17 cellular contexts compared by ENCODE assay signal in the genomic region with DNA sequence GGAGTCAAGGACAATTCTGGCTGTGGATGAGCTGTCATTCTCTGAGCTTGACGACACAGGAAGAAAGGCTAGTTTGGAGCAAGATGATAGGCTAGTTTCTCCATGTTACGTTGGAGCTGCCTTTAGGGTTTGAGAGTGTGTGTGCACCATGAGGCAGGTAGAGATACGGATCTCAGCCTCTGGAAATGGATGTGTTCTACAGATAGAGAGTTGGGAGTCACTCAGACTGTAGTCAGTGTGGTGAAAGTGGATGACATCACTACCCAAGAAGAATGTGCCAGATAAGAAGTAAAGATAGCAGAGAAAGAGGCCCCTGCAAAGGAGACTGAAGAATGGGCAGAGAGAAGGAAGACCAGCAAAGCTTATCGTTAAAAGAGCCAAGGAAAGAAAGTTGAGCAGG. TPM values are rescaled to one million over a fixed set of nuclear protein-coding genes. Genes with fewer than 3 reads are reported as not detected.
A peak's percentile ranks its signal among the peaks of the same experiment; 100 is the strongest.
DNase-seq lines count a peak whose midpoint lies in the region; ATAC-seq, FAIRE-seq and TF ChIP-seq lines count a peak whose summit lies in the region.
"Had no signal": no experiment of that assay in that cellular context is flagged by ENCODE, and none has a peak within 500 bp of the region (broad histone marks: within the 10 kb centered on the region; RNA-seq: fewer than 3 reads in every experiment).

No MANE protein-coding gene starts in this region.

- no peaks in the 10 kb centered on the region for H3K4me1 ChIP-seq in HepG2 (ENCODE audit: insufficient read depth, low read length)
- H3K4me1 ChIP-seq in right lobe of liver = no peaks in the 10 kb centered on the region

- CTCF ChIA-PET in HepG2 (lab: Yijun Ruan, JAX; ENCODE audit: low intra/inter-chr PET ratio, low total read pairs) = no interaction called here

- no peaks in the 10 kb centered on the region for H3K79me2 ChIP-seq in HepG2 (ENCODE audit: insufficient read depth, low read length)

- BruUV-seq in HepG2 (replicated peaks; lab: Mats Ljungman, UMichigan) = no TSS peak

- H3K9ac ChIP-seq in HepG2 (ENCODE audit: insufficient read depth, low read depth, low read length) = no peak overlapping the region

- H4K20me1 ChIP-seq in HepG2 (ENCODE audit: insufficient read depth, low read length) = no peaks in the 10 kb centered on the region

- H3K36me3 ChIP-seq in HepG2 (replicated peaks in 1 of 2; ENCODE audit: control insufficient read depth in 1 of 2, insufficient read depth in 2 of 2, low read length in 2 of 2) (no peaks in the 10 kb centered on the region), right lobe of liver (no peaks in the 10 kb centered on the region), MG63 (no peaks in the 10 kb centered on the region)

- no peak overlapping the region for H3K4me3 ChIP-seq in HepG2 (replicated peaks in 1 of 3; ENCODE audit: insufficient read depth in 1 of 3, low read depth in 2 of 3, low read length in 3 of 3)
- H3K4me3 ChIP-seq in right lobe of liver = no peak overlapping the region
- no peak overlapping the region for H3K4me3 ChIP-seq in MG63

- H3K27ac ChIP-seq in HepG2 (ENCODE audit: extremely low read length, insufficient read depth, low read length) (no peak overlapping the region), right lobe of liver (no peak overlapping the region)

- no peak overlapping the region for H3K4me3 Mint-ChIP-seq in activated T-helper 17 cell treated with anti-CD3 and anti-CD28 coated beads, Interleukin-2, amount 50 U/mL, for 72 hours
- H3K4me3 Mint-ChIP-seq: CD14-positive monocyte had no signal

- H3K27ac Mint-ChIP-seq in activated T-helper 17 cell treated with anti-CD3 and anti-CD28 coated beads, Interleukin-2, amount 50 U/mL, for 72 hours = no peak overlapping the region

- peaks cover 16% of the 10 kb centered on the region for H3K27me3 Mint-ChIP-seq in activated T-helper 17 cell treated with anti-CD3 and anti-CD28 coated beads, Interleukin-2, amount 50 U/mL, for 72 hours

- H3K4me1 Mint-ChIP-seq in activated T-helper 17 cell treated with anti-CD3 and anti-CD28 coated beads, Interleukin-2, amount 50 U/mL, for 72 hours = no peaks in the 10 kb centered on the region

- no peak for DNase-seq in HepG2 (ENCODE audit: low spot score)
- no peak for DNase-seq in right lobe of liver
- DNase-seq in amniotic epithelial cell (ENCODE audit: low read depth) = peak; percentile 83
- DNase-seq in iris pigment epithelial cell (ENCODE audit: low read depth) = peak; percentile 3
- no peak for DNase-seq in MG63
- DNase-seq: GDM1, NCI-H1092, NCI-H446 treated with DMSO at 0.1 percent for 48 hours, NCI-H774 had no signal

- no peak for TF ChIP-seq RAD21 in HepG2 (CRISPR knock-in tag; IDR thresholded peaks at IDR 0.05)

- in situ Hi-C loops in HepG2 (cut with HindIII; ENCODE audit: extremely low pct_ligation_motif_present, low pct_unique_long_range_greater_than_20kb) = no loop called here

- WGBS in HepG2 (ENCODE audit: low lambda C conversion rate) = 7% methylated on average over 4 of the region's 4 CpGs
- 76% methylated on average over 4 of the region's 4 CpGs for WGBS in right lobe of liver (ENCODE audit: insufficient coverage, low coverage, low lambda C conversion rate, missing lambda C conversion rate)

- H3K27me3 ChIP-seq in HepG2 (ENCODE audit: control insufficient read depth in 1 of 2, insufficient read depth in 2 of 2, low read length in 2 of 2) (no peaks in the 10 kb centered on the region), right lobe of liver (no peaks in the 10 kb centered on the region), MG63 (no peaks in the 10 kb centered on the region)

- no peak for TF ChIP-seq EP300 in HepG2 (IDR thresholded peaks at IDR 0.05; ENCODE audit: low read depth in 2 of 2, low read length in 2 of 2)
- no peak for TF ChIP-seq EP300 in HepG2 (CRISPR knock-in tag; IDR thresholded peaks at IDR 0.05; ENCODE audit: borderline replicate concordance)

- TF ChIP-seq CTCF in HepG2 (CRISPR knock-in tag; IDR thresholded peaks at IDR 0.05) (no peak), right lobe of liver (IDR thresholded peaks at IDR 0.05) (no peak)

- H3K9me3 Mint-ChIP-seq in activated T-helper 17 cell treated with anti-CD3 and anti-CD28 coated beads, Interleukin-2, amount 50 U/mL, for 72 hours = peaks cover 6% of the 10 kb centered on the region

- H2AFZ ChIP-seq in HepG2 (ENCODE audit: low read length) = no peak overlapping the region

- TF ChIP-seq POLR2A in HepG2 (IDR thresholded peaks at IDR 0.05; ENCODE audit: insufficient read depth in 1 of 2, low read depth in 2 of 2, low read length in 2 of 2) (no peak), right lobe of liver (IDR thresholded peaks at IDR 0.05) (no peak)

- no peak for FAIRE-seq in HepG2 (lab: Jason Lieb, UNC)

- H3K4me2 ChIP-seq in HepG2 (ENCODE audit: low read depth, low read length) = no peak overlapping the region

- H3K36me3 Mint-ChIP-seq in activated T-helper 17 cell treated with anti-CD3 and anti-CD28 coated beads, Interleukin-2, amount 50 U/mL, for 72 hours (ENCODE audit: low read depth) = no peaks in the 10 kb centered on the region
- H3K36me3 Mint-ChIP-seq: CD14-positive monocyte had no signal

- POLR2A ChIA-PET in HepG2 (lab: Yijun Ruan, JAX) = no interaction called here

- intact Hi-C loops in HepG2 (cut with micrococcal nuclease; ENCODE audit: unreplicated experiment) = loop anchor here (2.0 to 5.0 kb wide), 2 partner anchors 51 to 317 kb away; no protein-coding TSS in a partner anchor
- intact Hi-C loops in right lobe of liver (cut with DNase I) = no loop called here

- ATAC-seq in HepG2 = no peak
- ATAC-seq in right lobe of liver = no peak
- ATAC-seq in HG03159 (IDR thresholded peaks at IDR 0.05; ENCODE audit: unreplicated experiment) = no peak
- ATAC-seq in activated T-helper 17 cell treated with anti-CD3 and anti-CD28 coated beads, Interleukin-2, amount 50 U/mL, for 72 hours (replicated peaks) = no peak
- no peak for ATAC-seq in HG03039 (IDR thresholded peaks at IDR 0.05; ENCODE audit: unreplicated experiment)

- no peaks in the 10 kb centered on the region for H3K9me3 ChIP-seq in HepG2 (ENCODE audit: low read length)
- H3K9me3 ChIP-seq in right lobe of liver = no peaks in the 10 kb centered on the region
- no peaks in the 10 kb centered on the region for H3K9me3 ChIP-seq in MG63
- H3K9me3 ChIP-seq: Caco-2 had no signal

TF ChIP-seq in HepG2, 621 proteins besides CTCF, POLR2A, EP300 and RAD21:
- TF ChIP-seq ZBTB7A (CRISPR knock-in tag; IDR thresholded peaks at IDR 0.05) (no peak), ATF7 (IDR thresholded peaks at IDR 0.05) (peak; percentile 83), ATF7 (CRISPR knock-in tag; IDR thresholded peaks at IDR 0.05) (no peak), ZBTB42 (CRISPR knock-in tag; IDR thresholded peaks at IDR 0.05) (no peak)
- TF ChIP-seq, protein P1, sequence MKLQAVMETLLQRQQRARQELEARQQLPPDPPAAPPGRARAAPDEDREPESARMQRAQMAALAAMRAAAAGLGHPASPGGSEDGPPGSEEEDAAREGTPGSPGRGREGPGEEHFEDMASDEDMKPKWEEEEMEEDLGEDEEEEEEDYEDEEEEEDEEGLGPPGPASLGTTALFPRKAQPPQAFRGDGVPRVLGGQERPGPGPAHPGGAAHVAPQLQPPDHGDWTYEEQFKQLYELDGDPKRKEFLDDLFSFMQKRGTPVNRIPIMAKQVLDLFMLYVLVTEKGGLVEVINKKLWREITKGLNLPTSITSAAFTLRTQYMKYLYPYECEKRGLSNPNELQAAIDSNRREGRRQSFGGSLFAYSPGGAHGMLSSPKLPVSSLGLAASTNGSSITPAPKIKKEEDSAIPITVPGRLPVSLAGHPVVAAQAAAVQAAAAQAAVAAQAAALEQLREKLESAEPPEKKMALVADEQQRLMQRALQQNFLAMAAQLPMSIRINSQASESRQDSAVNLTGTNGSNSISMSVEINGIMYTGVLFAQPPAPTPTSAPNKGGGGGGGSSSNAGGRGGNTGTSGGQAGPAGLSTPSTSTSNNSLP (IDR thresholded peaks at IDR 0.05; ENCODE audit: low read depth, low read length) = no peak
- TF ChIP-seq, protein P2, sequence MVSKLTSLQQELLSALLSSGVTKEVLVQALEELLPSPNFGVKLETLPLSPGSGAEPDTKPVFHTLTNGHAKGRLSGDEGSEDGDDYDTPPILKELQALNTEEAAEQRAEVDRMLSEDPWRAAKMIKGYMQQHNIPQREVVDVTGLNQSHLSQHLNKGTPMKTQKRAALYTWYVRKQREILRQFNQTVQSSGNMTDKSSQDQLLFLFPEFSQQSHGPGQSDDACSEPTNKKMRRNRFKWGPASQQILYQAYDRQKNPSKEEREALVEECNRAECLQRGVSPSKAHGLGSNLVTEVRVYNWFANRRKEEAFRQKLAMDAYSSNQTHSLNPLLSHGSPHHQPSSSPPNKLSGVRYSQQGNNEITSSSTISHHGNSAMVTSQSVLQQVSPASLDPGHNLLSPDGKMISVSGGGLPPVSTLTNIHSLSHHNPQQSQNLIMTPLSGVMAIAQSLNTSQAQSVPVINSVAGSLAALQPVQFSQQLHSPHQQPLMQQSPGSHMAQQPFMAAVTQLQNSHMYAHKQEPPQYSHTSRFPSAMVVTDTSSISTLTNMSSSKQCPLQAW (CRISPR knock-in tag; IDR thresholded peaks at IDR 0.05) = no peak

RNA-seq across cellular contexts. Expression of a gene that starts 42.4 kb away (rescaled TPM):
- total RNA-seq in HepG2 (2016; rRNA removed; fragmentation: Illumina TruSeq; extraction: Trizol) = not detected in 2 replicates
- total RNA-seq in HepG2 (2016; cell fraction: cytosol; rRNA removed; fragmentation: Illumina TruSeq; extraction: Trizol; ENCODE audit: low read depth) = not detected in 2 replicates
- not detected in 2 replicates for total RNA-seq in HepG2 (2016; cell fraction: insoluble cytoplasmic fraction; rRNA removed; fragmentation: Illumina TruSeq; extraction: Trizol)
- not detected in 2 replicates for total RNA-seq in HepG2 (2016; cell fraction: membrane; rRNA removed; fragmentation: Illumina TruSeq; extraction: Trizol)
- total RNA-seq in HepG2 (2016; cell fraction: nucleus; rRNA removed; fragmentation: Illumina TruSeq; extraction: Trizol) = not detected in 2 replicates
- polyA plus RNA-seq in HepG2 (2011; rRNA removed) = not detected in 2 replicates
- not detected in 2 replicates for polyA plus RNA-seq in HepG2 (2011; cell fraction: cytosol; rRNA removed)
- polyA plus RNA-seq in HepG2 (2011; cell fraction: nucleus; rRNA removed) = not detected in 2 replicates
- not detected in 2 replicates for polyA plus RNA-seq in HepG2 (2012)
- not detected in 2 replicates for polyA plus RNA-seq in HepG2 (2016; cell fraction: cytosol; fragmentation: Illumina TruSeq; extraction: Trizol; ENCODE audit: low read depth)
- polyA plus RNA-seq in HepG2 (2016; cell fraction: insoluble cytoplasmic fraction; fragmentation: Illumina TruSeq; extraction: Trizol; ENCODE audit: low read depth) = not detected in 2 replicates
- polyA plus RNA-seq in HepG2 (2016; cell fraction: membrane; fragmentation: Illumina TruSeq; extraction: Trizol; ENCODE audit: low read depth) = not detected in 2 replicates
- not detected in 2 replicates for polyA plus RNA-seq in HepG2 (2016; cell fraction: nucleus; fragmentation: Illumina TruSeq; extraction: Trizol; ENCODE audit: insufficient read depth, low read depth)
- not detected in 2 replicates for polyA minus RNA-seq in HepG2 (2011; rRNA and poly(A)+ RNA removed; ENCODE audit: low replicate concordance)
- polyA minus RNA-seq in HepG2 (2011; cell fraction: cytosol; rRNA and poly(A)+ RNA removed) = not detected in 2 replicates
- not detected in 2 replicates for polyA minus RNA-seq in HepG2 (2011; cell fraction: nucleus; rRNA and poly(A)+ RNA removed)
- not detected for total RNA-seq in right lobe of liver
- not detected in 2 replicates for total RNA-seq in MG63 (2014; rRNA removed; shearing (Covaris generic); ENCODE audit: low replicate concordance)
- not detected for total RNA-seq in activated T-helper 17 cell treated with anti-CD3 and anti-CD28 coated beads, Interleukin-2, amount 50 U/mL, for 72 hours
- total RNA-seq: A673, Caco-2, H4, IMR-90 had no signal
- polyA plus RNA-seq: CD14-positive monocyte, IMR-90 had no signal

Comparison
In these comparisons a context has a peak if more than half of its experiments do, and no peak if none do; other contexts are left out.
1. DNase-seq: peak in amniotic epithelial cell (single experiment) and iris pigment epithelial cell (single experiment); none in HepG2 (single experiment), right lobe of liver (0 of 3) and MG63 (single experiment).